1 cellular context compared by ENCODE assay signal in the genomic region with DNA sequence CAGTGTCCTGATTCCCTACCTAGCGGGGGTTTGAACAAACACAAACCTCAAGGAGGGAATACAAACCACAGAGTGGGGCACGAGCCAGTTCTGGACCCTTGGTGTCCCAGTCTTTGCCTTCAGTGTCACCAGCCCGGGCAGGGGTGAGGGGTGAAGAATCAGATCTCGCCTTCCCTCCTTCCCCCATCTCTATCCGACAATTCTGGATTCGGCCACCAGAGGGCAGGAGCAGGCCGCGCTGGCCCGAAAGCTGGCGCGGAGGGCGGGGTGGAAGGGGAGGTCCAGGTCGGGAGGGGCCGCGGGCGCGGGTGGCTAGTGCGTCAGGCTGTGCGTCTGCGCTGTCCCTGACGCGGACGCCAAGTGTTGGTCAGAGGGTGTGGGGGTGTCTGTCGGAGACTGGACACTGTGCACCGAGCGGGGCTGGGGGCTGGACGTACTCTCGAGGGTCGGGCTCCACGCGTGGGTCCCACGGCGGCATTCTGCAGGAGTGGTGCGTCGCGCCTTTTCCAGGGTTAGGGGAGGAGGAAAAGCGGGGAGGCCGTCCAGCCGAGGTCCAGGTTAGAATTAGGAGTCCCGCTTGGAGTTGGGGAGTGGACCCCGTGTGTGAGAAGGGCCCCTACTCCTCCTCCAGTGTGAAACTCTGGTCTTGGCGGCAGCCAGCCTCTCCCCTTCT.
TF ChIP-seq lines count a peak whose summit lies in the region.

No MANE protein-coding gene starts in this region.

TF ChIP-seq in HepG2, 621 proteins besides CTCF, POLR2A, EP300 and RAD21 (continued from another document and continues in another):
- TF ChIP-seq, protein P1, sequence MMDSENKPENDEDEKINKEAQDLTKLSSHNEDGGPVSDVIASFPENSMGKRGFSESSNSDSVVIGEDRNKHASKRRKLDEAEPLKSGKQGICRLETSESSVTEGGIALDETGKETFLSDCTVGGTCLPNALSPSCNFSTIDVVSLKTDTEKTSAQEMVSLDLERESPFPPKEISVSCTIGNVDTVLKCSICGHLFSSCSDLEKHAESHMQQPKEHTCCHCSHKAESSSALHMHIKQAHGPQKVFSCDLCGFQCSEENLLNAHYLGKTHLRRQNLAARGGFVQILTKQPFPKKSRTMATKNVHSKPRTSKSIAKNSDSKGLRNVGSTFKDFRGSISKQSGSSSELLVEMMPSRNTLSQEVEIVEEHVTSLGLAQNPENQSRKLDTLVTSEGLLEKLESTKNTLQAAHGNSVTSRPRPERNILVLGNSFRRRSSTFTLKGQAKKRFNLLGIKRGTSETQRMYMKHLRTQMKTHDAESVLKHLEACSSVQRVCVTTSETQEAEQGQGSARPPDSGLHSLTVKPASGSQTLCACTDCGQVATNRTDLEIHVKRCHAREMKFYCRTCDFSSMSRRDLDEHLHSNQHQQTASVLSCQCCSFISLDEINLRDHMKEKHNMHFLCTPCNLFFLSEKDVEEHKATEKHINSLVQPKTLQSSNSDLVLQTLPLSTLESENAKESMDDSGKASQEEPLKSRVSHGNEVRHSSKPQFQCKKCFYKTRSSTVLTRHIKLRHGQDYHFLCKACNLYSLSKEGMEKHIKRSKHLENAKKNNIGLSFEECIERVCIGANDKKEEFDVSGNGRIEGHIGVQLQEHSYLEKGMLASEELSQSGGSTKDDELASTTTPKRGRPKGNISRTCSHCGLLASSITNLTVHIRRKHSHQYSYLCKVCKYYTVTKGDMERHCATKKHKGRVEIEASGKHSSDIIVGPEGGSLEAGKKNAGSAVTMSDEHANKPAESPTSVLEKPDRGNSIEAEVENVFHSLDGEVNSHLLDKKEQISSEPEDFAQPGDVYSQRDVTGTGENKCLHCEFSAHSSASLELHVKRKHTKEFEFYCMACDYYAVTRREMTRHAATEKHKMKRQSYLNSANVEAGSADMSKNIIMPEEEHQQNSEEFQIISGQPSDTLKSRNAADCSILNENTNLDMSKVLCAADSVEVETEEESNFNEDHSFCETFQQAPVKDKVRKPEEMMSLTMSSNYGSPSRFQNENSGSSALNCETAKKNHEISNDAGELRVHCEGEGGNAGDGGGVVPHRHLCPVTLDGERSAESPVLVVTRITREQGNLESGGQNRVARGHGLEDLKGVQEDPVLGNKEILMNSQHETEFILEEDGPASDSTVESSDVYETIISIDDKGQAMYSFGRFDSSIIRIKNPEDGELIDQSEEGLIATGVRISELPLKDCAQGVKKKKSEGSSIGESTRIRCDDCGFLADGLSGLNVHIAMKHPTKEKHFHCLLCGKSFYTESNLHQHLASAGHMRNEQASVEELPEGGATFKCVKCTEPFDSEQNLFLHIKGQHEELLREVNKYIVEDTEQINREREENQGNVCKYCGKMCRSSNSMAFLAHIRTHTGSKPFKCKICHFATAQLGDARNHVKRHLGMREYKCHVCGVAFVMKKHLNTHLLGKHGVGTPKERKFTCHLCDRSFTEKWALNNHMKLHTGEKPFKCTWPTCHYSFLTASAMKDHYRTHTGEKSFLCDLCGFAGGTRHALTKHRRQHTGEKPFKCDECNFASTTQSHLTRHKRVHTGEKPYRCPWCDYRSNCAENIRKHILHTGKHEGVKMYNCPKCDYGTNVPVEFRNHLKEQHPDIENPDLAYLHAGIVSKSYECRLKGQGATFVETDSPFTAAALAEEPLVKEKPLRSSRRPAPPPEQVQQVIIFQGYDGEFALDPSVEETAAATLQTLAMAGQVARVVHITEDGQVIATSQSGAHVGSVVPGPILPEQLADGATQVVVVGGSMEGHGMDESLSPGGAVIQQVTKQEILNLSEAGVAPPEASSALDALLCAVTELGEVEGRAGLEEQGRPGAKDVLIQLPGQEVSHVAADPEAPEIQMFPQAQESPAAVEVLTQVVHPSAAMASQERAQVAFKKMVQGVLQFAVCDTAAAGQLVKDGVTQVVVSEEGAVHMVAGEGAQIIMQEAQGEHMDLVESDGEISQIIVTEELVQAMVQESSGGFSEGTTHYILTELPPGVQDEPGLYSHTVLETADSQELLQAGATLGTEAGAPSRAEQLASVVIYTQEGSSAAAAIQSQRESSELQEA (CRISPR knock-in tag; IDR thresholded peaks at IDR 0.05; ENCODE audit: not compliant biosample characterization) = no peak
- no peak for TF ChIP-seq ZNF644 (CRISPR knock-in tag; IDR thresholded peaks at IDR 0.05; ENCODE audit: low read depth)
- 0 out of 2 replicates have a peak, but pooled peaks have one; percentile 27 for TF ChIP-seq PCBP1 (IDR thresholded peaks at IDR 0.05; ENCODE audit: borderline replicate concordance, low read depth, low read length)
- no peak for TF ChIP-seq ZNF382 (CRISPR knock-in tag; IDR thresholded peaks at IDR 0.05; ENCODE audit: borderline replicate concordance)
- no peak for TF ChIP-seq ZNF766 (CRISPR knock-in tag; IDR thresholded peaks at IDR 0.05; ENCODE audit: borderline replicate concordance)
- TF ChIP-seq ZNF234 (CRISPR knock-in tag; conservative IDR thresholded peaks at IDR 0.05) = no peak
- no peak for TF ChIP-seq ZNF672 (CRISPR knock-in tag; IDR thresholded peaks at IDR 0.05)
- no peak for TF ChIP-seq KDM5A (IDR thresholded peaks at IDR 0.05; ENCODE audit: borderline replicate concordance, low read length)
- TF ChIP-seq NCOR1 (IDR thresholded peaks at IDR 0.05; ENCODE audit: borderline replicate concordance, low read length) = no peak
- TF ChIP-seq ZNF746 (CRISPR knock-in tag; IDR thresholded peaks at IDR 0.05) = no peak; the same call in 1 of the 2 replicates
- no peak for TF ChIP-seq SRSF9 (IDR thresholded peaks at IDR 0.05; ENCODE audit: borderline replicate concordance, insufficient read depth, low read depth, low read length, poor library complexity, severe bottlenecking)
- no peak for TF ChIP-seq ZSCAN29 (CRISPR knock-in tag; conservative IDR thresholded peaks at IDR 0.05)
- no peak for TF ChIP-seq CEBPB (IDR thresholded peaks at IDR 0.05; ENCODE audit: borderline replicate concordance, low read depth, low read length)
- no peak for TF ChIP-seq TAF1 (CRISPR knock-in tag; IDR thresholded peaks at IDR 0.05)
- no peak for TF ChIP-seq ZBTB3 (CRISPR knock-in tag; IDR thresholded peaks at IDR 0.05; ENCODE audit: borderline replicate concordance, low read depth)
- TF ChIP-seq RCOR2 (CRISPR knock-in tag; IDR thresholded peaks at IDR 0.05) = 0 out of 2 replicates have a peak, but pooled peaks have one; percentile 29
- no peak for TF ChIP-seq THYN1 (CRISPR knock-in tag; IDR thresholded peaks at IDR 0.05; ENCODE audit: borderline replicate concordance, low read depth)
- TF ChIP-seq HOXA9 (CRISPR knock-in tag; IDR thresholded peaks at IDR 0.05; ENCODE audit: borderline replicate concordance) = no peak
- TF ChIP-seq KLF15 (CRISPR knock-in tag; IDR thresholded peaks at IDR 0.05; ENCODE audit: borderline replicate concordance) = no peak
- TF ChIP-seq FOXA1 (IDR thresholded peaks at IDR 0.05) = no peak
- TF ChIP-seq FOXA1 (CRISPR knock-in tag; IDR thresholded peaks at IDR 0.05) = no peak
- TF ChIP-seq, protein P2, sequence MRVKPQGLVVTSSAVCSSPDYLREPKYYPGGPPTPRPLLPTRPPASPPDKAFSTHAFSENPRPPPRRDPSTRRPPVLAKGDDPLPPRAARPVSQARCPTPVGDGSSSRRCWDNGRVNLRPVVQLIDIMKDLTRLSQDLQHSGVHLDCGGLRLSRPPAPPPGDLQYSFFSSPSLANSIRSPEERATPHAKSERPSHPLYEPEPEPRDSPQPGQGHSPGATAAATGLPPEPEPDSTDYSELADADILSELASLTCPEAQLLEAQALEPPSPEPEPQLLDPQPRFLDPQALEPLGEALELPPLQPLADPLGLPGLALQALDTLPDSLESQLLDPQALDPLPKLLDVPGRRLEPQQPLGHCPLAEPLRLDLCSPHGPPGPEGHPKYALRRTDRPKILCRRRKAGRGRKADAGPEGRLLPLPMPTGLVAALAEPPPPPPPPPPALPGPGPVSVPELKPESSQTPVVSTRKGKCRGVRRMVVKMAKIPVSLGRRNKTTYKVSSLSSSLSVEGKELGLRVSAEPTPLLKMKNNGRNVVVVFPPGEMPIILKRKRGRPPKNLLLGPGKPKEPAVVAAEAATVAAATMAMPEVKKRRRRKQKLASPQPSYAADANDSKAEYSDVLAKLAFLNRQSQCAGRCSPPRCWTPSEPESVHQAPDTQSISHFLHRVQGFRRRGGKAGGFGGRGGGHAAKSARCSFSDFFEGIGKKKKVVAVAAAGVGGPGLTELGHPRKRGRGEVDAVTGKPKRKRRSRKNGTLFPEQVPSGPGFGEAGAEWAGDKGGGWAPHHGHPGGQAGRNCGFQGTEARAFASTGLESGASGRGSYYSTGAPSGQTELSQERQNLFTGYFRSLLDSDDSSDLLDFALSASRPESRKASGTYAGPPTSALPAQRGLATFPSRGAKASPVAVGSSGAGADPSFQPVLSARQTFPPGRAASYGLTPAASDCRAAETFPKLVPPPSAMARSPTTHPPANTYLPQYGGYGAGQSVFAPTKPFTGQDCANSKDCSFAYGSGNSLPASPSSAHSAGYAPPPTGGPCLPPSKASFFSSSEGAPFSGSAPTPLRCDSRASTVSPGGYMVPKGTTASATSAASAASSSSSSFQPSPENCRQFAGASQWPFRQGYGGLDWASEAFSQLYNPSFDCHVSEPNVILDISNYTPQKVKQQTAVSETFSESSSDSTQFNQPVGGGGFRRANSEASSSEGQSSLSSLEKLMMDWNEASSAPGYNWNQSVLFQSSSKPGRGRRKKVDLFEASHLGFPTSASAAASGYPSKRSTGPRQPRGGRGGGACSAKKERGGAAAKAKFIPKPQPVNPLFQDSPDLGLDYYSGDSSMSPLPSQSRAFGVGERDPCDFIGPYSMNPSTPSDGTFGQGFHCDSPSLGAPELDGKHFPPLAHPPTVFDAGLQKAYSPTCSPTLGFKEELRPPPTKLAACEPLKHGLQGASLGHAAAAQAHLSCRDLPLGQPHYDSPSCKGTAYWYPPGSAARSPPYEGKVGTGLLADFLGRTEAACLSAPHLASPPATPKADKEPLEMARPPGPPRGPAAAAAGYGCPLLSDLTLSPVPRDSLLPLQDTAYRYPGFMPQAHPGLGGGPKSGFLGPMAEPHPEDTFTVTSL (CRISPR knock-in tag; IDR thresholded peaks at IDR 0.05; ENCODE audit: borderline replicate concordance) = no peak
- TF ChIP-seq SMARCC2 (IDR thresholded peaks at IDR 0.05) = no peak
- no peak for TF ChIP-seq BRD4 (CRISPR knock-in tag; IDR thresholded peaks at IDR 0.05)
- TF ChIP-seq, protein P3, sequence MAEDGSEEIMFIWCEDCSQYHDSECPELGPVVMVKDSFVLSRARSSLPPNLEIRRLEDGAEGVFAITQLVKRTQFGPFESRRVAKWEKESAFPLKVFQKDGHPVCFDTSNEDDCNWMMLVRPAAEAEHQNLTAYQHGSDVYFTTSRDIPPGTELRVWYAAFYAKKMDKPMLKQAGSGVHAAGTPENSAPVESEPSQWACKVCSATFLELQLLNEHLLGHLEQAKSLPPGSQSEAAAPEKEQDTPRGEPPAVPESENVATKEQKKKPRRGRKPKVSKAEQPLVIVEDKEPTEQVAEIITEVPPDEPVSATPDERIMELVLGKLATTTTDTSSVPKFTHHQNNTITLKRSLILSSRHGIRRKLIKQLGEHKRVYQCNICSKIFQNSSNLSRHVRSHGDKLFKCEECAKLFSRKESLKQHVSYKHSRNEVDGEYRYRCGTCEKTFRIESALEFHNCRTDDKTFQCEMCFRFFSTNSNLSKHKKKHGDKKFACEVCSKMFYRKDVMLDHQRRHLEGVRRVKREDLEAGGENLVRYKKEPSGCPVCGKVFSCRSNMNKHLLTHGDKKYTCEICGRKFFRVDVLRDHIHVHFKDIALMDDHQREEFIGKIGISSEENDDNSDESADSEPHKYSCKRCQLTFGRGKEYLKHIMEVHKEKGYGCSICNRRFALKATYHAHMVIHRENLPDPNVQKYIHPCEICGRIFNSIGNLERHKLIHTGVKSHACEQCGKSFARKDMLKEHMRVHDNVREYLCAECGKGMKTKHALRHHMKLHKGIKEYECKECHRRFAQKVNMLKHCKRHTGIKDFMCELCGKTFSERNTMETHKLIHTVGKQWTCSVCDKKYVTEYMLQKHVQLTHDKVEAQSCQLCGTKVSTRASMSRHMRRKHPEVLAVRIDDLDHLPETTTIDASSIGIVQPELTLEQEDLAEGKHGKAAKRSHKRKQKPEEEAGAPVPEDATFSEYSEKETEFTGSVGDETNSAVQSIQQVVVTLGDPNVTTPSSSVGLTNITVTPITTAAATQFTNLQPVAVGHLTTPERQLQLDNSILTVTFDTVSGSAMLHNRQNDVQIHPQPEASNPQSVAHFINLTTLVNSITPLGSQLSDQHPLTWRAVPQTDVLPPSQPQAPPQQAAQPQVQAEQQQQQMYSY (CRISPR knock-in tag; IDR thresholded peaks at IDR 0.05) = no peak
- TF ChIP-seq NFKBIZ (CRISPR knock-in tag; IDR thresholded peaks at IDR 0.05) = 0 out of 2 replicates have a peak, but pooled peaks have one; percentile 49
- no peak for TF ChIP-seq REXO4 (CRISPR knock-in tag; IDR thresholded peaks at IDR 0.05; ENCODE audit: borderline replicate concordance)
- no peak for TF ChIP-seq NFE2L2 (IDR thresholded peaks at IDR 0.05; ENCODE audit: low read length)
- no peak for TF ChIP-seq ZNF432 (CRISPR knock-in tag; IDR thresholded peaks at IDR 0.05; ENCODE audit: borderline replicate concordance)
- TF ChIP-seq, protein P4, sequence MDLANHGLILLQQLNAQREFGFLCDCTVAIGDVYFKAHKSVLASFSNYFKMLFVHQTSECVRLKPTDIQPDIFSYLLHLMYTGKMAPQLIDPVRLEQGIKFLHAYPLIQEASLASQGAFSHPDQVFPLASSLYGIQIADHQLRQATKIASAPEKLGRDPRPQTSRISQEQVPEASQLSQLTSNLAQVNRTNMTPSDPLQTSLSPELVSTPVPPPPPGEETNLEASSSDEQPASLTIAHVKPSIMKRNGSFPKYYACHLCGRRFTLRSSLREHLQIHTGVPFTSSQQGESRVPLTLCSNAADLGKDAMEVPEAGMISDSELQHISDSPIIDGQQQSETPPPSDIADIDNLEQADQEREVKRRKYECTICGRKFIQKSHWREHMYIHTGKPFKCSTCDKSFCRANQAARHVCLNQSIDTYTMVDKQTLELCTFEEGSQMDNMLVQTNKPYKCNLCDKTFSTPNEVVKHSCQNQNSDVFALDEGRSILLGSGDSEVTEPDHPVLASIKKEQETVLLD (CRISPR knock-in tag; IDR thresholded peaks at IDR 0.05; ENCODE audit: low read depth) = no peak
- TF ChIP-seq CENPX (CRISPR knock-in tag; IDR thresholded peaks at IDR 0.05) = no peak
- TF ChIP-seq LCORL (IDR thresholded peaks at IDR 0.05) = no peak
- TF ChIP-seq LCORL (CRISPR knock-in tag; IDR thresholded peaks at IDR 0.05) = peak; percentile 47; the same call in 1 of the 2 replicates
- peak; percentile 61 for TF ChIP-seq GATAD2A (CRISPR knock-in tag; IDR thresholded peaks at IDR 0.05)
- no peak for TF ChIP-seq ZNF138 (CRISPR knock-in tag; IDR thresholded peaks at IDR 0.05; ENCODE audit: low read depth)
- TF ChIP-seq MTF2 (CRISPR knock-in tag; IDR thresholded peaks at IDR 0.05; ENCODE audit: borderline replicate concordance) = peak; percentile 99
- no peak for TF ChIP-seq EEA1 (CRISPR knock-in tag; IDR thresholded peaks at IDR 0.05; ENCODE audit: borderline replicate concordance)
- no peak for TF ChIP-seq FLYWCH1 (CRISPR knock-in tag; IDR thresholded peaks at IDR 0.05)
